ENCODE assay signal across 8 cellular contexts in genomic region chr22:23539135-23539838, GRCh38. TPM values are rescaled to one million over a fixed set of nuclear protein-coding genes. Genes with fewer than 3 reads are reported as not detected.
A peak's percentile ranks its signal among the peaks of the same experiment; 100 is the strongest.
DNase-seq lines count a peak whose midpoint lies in the region; ATAC-seq and TF ChIP-seq lines count a peak whose summit lies in the region.

No MANE protein-coding gene starts in this region.

- H3K36me3 ChIP-seq in Panc1 (ENCODE audit: control insufficient read depth, insufficient read depth, low read length) (no peaks in the 10 kb centered on the region), neural progenitor cell (no peaks in the 10 kb centered on the region)

- H2AFZ ChIP-seq in neural progenitor cell (replicated peaks) = no peak overlapping the region

- DNase-seq in SIG-M5 treated with dmso at 0.1 percent for 504 hours (lab: John Stamatoyannopoulos, UW; ENCODE audit: unreplicated experiment) = peak; percentile 77
- no peak for DNase-seq in SIG-M5 (lab: John Stamatoyannopoulos, UW)
- DNase-seq in KBM-7 = peak; percentile 89
- peak; percentile 61 for DNase-seq in Panc1 (ENCODE audit: low read depth, low spot score)
- peak; percentile 76 to 82 for DNase-seq in activated T-cell treated with anti-CD3 and anti-CD28 coated beads, Interleukin-2, amount 50 U/mL, for 72 hours
- peak; percentile 72 for DNase-seq in fibroblast of peridontal ligament (ENCODE audit: extremely low read depth)
- DNase-seq in neural progenitor cell (ENCODE audit: low spot score) = peak; percentile 89
- DNase-seq in stimulated activated naive CD8-positive, alpha-beta T cell treated with anti-CD3 and anti-CD28 coated beads, Interleukin-15, amount 100 ng/mL, for 72 hours = peak; percentile 74 to 82

- H3K27me3 Mint-ChIP-seq in activated T-cell treated with anti-CD3 and anti-CD28 coated beads, Interleukin-2, amount 50 U/mL, for 72 hours (ENCODE audit: low read depth) = no peaks in the 10 kb centered on the region
- H3K27me3 Mint-ChIP-seq in neural progenitor cell (ENCODE audit: insufficient read depth, low read depth) = peaks cover 2% of the 10 kb centered on the region
- H3K27me3 Mint-ChIP-seq in stimulated activated naive CD8-positive, alpha-beta T cell treated with anti-CD3 and anti-CD28 coated beads, Interleukin-15, amount 100 ng/mL, for 72 hours = peaks cover 9% of the 10 kb centered on the region

- peaks cover 11% of the 10 kb centered on the region for H3K4me1 Mint-ChIP-seq in activated T-cell treated with anti-CD3 and anti-CD28 coated beads, Interleukin-2, amount 50 U/mL, for 72 hours (ENCODE audit: low read depth)
- H3K4me1 Mint-ChIP-seq in neural progenitor cell = peaks cover 56% of the 10 kb centered on the region
- H3K4me1 Mint-ChIP-seq in stimulated activated naive CD8-positive, alpha-beta T cell treated with anti-CD3 and anti-CD28 coated beads, Interleukin-15, amount 100 ng/mL, for 72 hours = peaks cover 9% of the 10 kb centered on the region

- peaks cover 8% of the 10 kb centered on the region for H3F3A ChIP-seq in neural progenitor cell (ENCODE audit: low read depth)

- H3K4me2 ChIP-seq in neural progenitor cell = no peak overlapping the region

- H3K27ac ChIP-seq in Panc1 (ENCODE audit: low read length) (peak overlapping the region; percentile 44; the same call in 1 of the 2 replicates), neural progenitor cell (no peak overlapping the region)

- peak overlapping the region; percentile 40 to 55 for H3K4me3 Mint-ChIP-seq in activated T-cell treated with anti-CD3 and anti-CD28 coated beads, Interleukin-2, amount 50 U/mL, for 72 hours
- no peak overlapping the region for H3K4me3 Mint-ChIP-seq in neural progenitor cell
- peak overlapping the region in 1 of 2 donors; percentile 35 for H3K4me3 Mint-ChIP-seq in stimulated activated naive CD8-positive, alpha-beta T cell treated with anti-CD3 and anti-CD28 coated beads, Interleukin-15, amount 100 ng/mL, for 72 hours

- in situ Hi-C loops in KBM-7 (cut with MboI; ENCODE audit: low pct_unique_long_range_greater_than_20kb, low sequenced_read_pairs) = no loop called here
- in situ Hi-C loops in Panc1 (cut with HindIII; ENCODE audit: low pct_unique_long_range_greater_than_20kb, low sequenced_read_pairs) = no loop called here

- H4K20me1 ChIP-seq in neural progenitor cell (ENCODE audit: low read depth) = no peaks in the 10 kb centered on the region

- no peak overlapping the region for H3K9ac ChIP-seq in neural progenitor cell

- no peaks in the 10 kb centered on the region for H3K9me3 ChIP-seq in Panc1 (ENCODE audit: control insufficient read depth, insufficient read depth, low read depth, low read length)
- H3K9me3 ChIP-seq in neural progenitor cell (ENCODE audit: low read depth) = no peaks in the 10 kb centered on the region

- peak overlapping the region; percentile 9 to 21; a peak in 3 of 4 replicates for H3K4me3 ChIP-seq in Panc1 (ENCODE audit: low read depth in 2 of 2, low read length in 2 of 2)
- H3K4me3 ChIP-seq in neural progenitor cell = no peak overlapping the region

- H3K27ac Mint-ChIP-seq in activated T-cell treated with anti-CD3 and anti-CD28 coated beads, Interleukin-2, amount 50 U/mL, for 72 hours = no peak overlapping the region
- peak overlapping the region; percentile 31 for H3K27ac Mint-ChIP-seq in neural progenitor cell
- no peak overlapping the region for H3K27ac Mint-ChIP-seq in stimulated activated naive CD8-positive, alpha-beta T cell treated with anti-CD3 and anti-CD28 coated beads, Interleukin-15, amount 100 ng/mL, for 72 hours

- no peaks in the 10 kb centered on the region; the same call in 1 of the 2 replicates for H3K4me1 ChIP-seq in Panc1 (ENCODE audit: control insufficient read depth, insufficient read depth, low read length)
- peaks cover 30% of the 10 kb centered on the region for H3K4me1 ChIP-seq in neural progenitor cell

- CTCF ChIA-PET in Panc1 (lab: Charles Lee) = no interaction called here

- no peaks in the 10 kb centered on the region for H3K79me2 ChIP-seq in neural progenitor cell (ENCODE audit: low read depth)

- BruUV-seq in Panc1 (replicated peaks; lab: Mats Ljungman, UMichigan) = no TSS peak

- peak; percentile 98 for ATAC-seq in Panc1
- peak; percentile 100 for ATAC-seq in activated T-cell treated with anti-CD3 and anti-CD28 coated beads, Interleukin-2, amount 50 U/mL, for 72 hours (replicated peaks in 1 of 2)
- peak; percentile 99 for ATAC-seq in stimulated activated naive CD8-positive, alpha-beta T cell treated with anti-CD3 and anti-CD28 coated beads, Interleukin-15, amount 100 ng/mL, for 72 hours

- H3K27me3 ChIP-seq in Panc1 (ENCODE audit: control insufficient read depth, insufficient read depth, low read length) (no peaks in the 10 kb centered on the region), neural progenitor cell (peaks cover 25% of the 10 kb centered on the region)

- peak; percentile 94 for TF ChIP-seq CTCF in Panc1 (IDR thresholded peaks at IDR 0.05)
- TF ChIP-seq CTCF in neural progenitor cell (IDR thresholded peaks at IDR 0.05) = peak; percentile 81

- intact Hi-C loops in Panc1 (cut with micrococcal nuclease; ENCODE audit: unreplicated experiment) = loop anchor here (10.0 kb wide), 1 partner anchor 134 kb away; no protein-coding TSS in a partner anchor

- H3K36me3 Mint-ChIP-seq in activated T-cell treated with anti-CD3 and anti-CD28 coated beads, Interleukin-2, amount 50 U/mL, for 72 hours (ENCODE audit: insufficient read depth in 2 of 2) = no peaks in the 10 kb centered on the region
- no peaks in the 10 kb centered on the region for H3K36me3 Mint-ChIP-seq in neural progenitor cell

- no peaks in the 10 kb centered on the region for H3K9me3 Mint-ChIP-seq in activated T-cell treated with anti-CD3 and anti-CD28 coated beads, Interleukin-2, amount 50 U/mL, for 72 hours
- H3K9me3 Mint-ChIP-seq in neural progenitor cell = no peaks in the 10 kb centered on the region
- H3K9me3 Mint-ChIP-seq in stimulated activated naive CD8-positive, alpha-beta T cell treated with anti-CD3 and anti-CD28 coated beads, Interleukin-15, amount 100 ng/mL, for 72 hours = no peaks in the 10 kb centered on the region

- POLR2A ChIA-PET in Panc1 (lab: Charles Lee) = no interaction called here

RNA-seq across cellular contexts. Expression of gene IGLL1, which starts 40.8 kb away (rescaled TPM):
- not detected for total RNA-seq in Panc1 (2021; ENCODE audit: unreplicated experiment)
- not detected for polyA plus RNA-seq in Panc1 (2012; ENCODE audit: insufficient read length)
- not detected for total RNA-seq in activated T-cell treated with anti-CD3 and anti-CD28 coated beads, Interleukin-2, amount 50 U/mL, for 72 hours
- not detected in 2 replicates for total RNA-seq in neural progenitor cell (ENCODE audit: low replicate concordance)
